In the genomic region with DNA sequence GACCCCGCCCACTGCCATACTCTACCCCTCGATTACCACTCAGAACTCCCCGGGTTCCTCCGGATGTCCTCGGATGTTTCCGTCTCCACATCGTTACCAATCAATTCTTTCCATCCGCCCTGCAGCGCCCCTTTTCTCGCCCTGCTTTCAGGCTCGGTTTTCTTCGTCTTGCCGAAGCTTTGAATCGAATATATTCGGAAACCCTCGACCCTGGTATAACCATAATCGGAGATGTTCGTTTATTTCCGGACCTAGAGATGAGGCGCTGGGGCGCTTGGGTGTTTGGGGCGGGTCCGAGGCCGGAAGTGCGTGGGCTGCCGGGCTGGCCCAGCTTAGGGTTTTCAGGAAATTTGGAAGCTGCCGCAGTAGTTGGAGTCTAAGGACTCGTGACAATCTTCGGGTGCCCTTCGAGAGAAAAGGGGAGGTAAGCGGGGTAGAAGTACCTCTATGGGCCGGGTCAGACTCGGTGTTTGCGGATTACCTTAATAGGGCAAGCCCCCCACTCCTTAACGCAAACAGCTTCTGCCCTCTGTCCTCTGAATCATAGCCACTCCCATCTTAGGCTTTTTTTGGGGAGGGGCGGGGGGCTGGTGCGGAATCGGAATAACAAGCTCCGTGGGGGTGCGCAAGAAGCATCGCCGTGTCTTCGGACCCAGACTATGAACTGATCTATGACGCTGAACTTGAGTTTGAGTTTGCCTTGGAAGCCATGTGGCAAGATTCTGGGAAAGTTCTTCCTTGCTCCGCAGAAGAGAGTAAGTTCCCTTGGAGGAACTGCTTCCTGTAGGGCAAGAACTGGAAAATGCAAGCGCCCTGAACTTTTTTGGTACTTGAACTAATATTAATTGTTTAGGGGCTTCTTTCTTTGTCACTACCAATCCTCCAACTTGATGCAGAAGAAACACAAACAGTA, we compare ENCODE assay signal across 8 cellular contexts. TPM values are rescaled to one million over a fixed set of nuclear protein-coding genes. Genes with fewer than 3 reads are reported as not detected.
A peak's percentile ranks its signal among the peaks of the same experiment; 100 is the strongest.
DNase-seq lines count a peak whose midpoint lies in the region; TF ChIP-seq lines count a peak whose summit lies in the region.

A gene with protein sequence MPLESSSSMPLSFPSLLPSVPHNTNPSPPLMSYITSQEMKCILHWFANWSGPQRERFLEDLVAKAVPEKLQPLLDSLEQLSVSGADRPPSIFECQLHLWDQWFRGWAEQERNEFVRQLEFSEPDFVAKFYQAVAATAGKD (plus strand): TSS at position 310 of the 913 bp plus-strand sequence. CDS start 2,154 bp downstream, outside the sequence.

- intact Hi-C loops in activated naive CD4-positive, alpha-beta T cell treated with anti-CD3 and anti-CD28 coated beads for 36 hours (cut with micrococcal nuclease): loop anchor here (1.0 to 2.0 kb wide), 12 partner anchors 24 to 455 kb away; partner anchors contain the start of genes HAUS4, HOMEZ, NGDN and PABPN1

- peak within 1 kb of the TSS; percentile 86 for H2AFZ ChIP-seq in parathyroid adenoma

- no peaks in the 10 kb centered on the region for H3K9me3 Mint-ChIP-seq in activated naive CD4-positive, alpha-beta T cell treated with anti-CD3 and anti-CD28 coated beads for 36 hours
- H3K9me3 Mint-ChIP-seq in glutamatergic neuron (ENCODE audit: unreplicated experiment): no peaks in the 10 kb centered on the region

- TF ChIP-seq CTCF in glutamatergic neuron (IDR thresholded peaks at IDR 0.05; ENCODE audit: partially characterized antibody, unreplicated experiment) (no peak), parathyroid adenoma (IDR thresholded peaks at IDR 0.05) (no peak)

- H3K4me3 ChIP-seq in H7 (ENCODE audit: insufficient read depth, low read depth, low read length): peak within 1 kb of the TSS; percentile 92
- H3K4me3 ChIP-seq in MG63: peak within 1 kb of the TSS; percentile 97
- H3K4me3 ChIP-seq in parathyroid adenoma (ENCODE audit: low read depth, low read length): peak within 1 kb of the TSS; percentile 98

- peak; percentile 97 for DNase-seq in GM04503 (ENCODE audit: low read depth)
- peak; percentile 97 for DNase-seq in H7
- peak; percentile 93 for DNase-seq in MG63
- peak; percentile 100 for DNase-seq in activated naive CD4-positive, alpha-beta T cell treated with anti-CD3 and anti-CD28 coated beads for 36 hours
- DNase-seq in glutamatergic neuron: peak; percentile 100
- DNase-seq in NCI-H2196 treated with DMSO at 0.1 percent for 48 hours (lab: John Stamatoyannopoulos, UW; ENCODE audit: unreplicated experiment): no peak
- no peak for DNase-seq in DMS53 (lab: John Stamatoyannopoulos, UW)

- peaks cover 33% of the 10 kb centered on the region for H3K36me3 Mint-ChIP-seq in activated naive CD4-positive, alpha-beta T cell treated with anti-CD3 and anti-CD28 coated beads for 36 hours (ENCODE audit: low read depth)
- H3K36me3 Mint-ChIP-seq in glutamatergic neuron (ENCODE audit: unreplicated experiment): no peaks in the 10 kb centered on the region

- H3K4me2 ChIP-seq in parathyroid adenoma (ENCODE audit: low read length): peak within 1 kb of the TSS; percentile 95

- H3K27me3 Mint-ChIP-seq in activated naive CD4-positive, alpha-beta T cell treated with anti-CD3 and anti-CD28 coated beads for 36 hours (ENCODE audit: low read depth): no peaks in the 10 kb centered on the region
- H3K27me3 Mint-ChIP-seq in glutamatergic neuron (ENCODE audit: unreplicated experiment): peaks cover 4% of the 10 kb centered on the region

- peaks cover 38% of the 10 kb centered on the region for H3K4me1 Mint-ChIP-seq in activated naive CD4-positive, alpha-beta T cell treated with anti-CD3 and anti-CD28 coated beads for 36 hours (ENCODE audit: low read depth)
- H3K4me1 Mint-ChIP-seq in glutamatergic neuron (ENCODE audit: low read depth, unreplicated experiment): peaks cover 4% of the 10 kb centered on the region

- peaks cover 33% of the 10 kb centered on the region for H3K79me2 ChIP-seq in parathyroid adenoma

- H3K36me3 ChIP-seq in H7 (replicated peaks; ENCODE audit: control insufficient read depth, insufficient read depth, low read length): peaks cover 26% of the 10 kb centered on the region
- peaks cover 29% of the 10 kb centered on the region for H3K36me3 ChIP-seq in MG63
- no peaks in the 10 kb centered on the region for H3K36me3 ChIP-seq in parathyroid adenoma (ENCODE audit: control insufficient read depth, insufficient read depth, low read length)

- no peak within 1 kb of the TSS for H3K27ac Mint-ChIP-seq in activated naive CD4-positive, alpha-beta T cell treated with anti-CD3 and anti-CD28 coated beads for 36 hours
- H3K27ac Mint-ChIP-seq in glutamatergic neuron (ENCODE audit: unreplicated experiment): no peak within 1 kb of the TSS

- no peak within 1 kb of the TSS for H3K4me3 Mint-ChIP-seq in activated naive CD4-positive, alpha-beta T cell treated with anti-CD3 and anti-CD28 coated beads for 36 hours
- H3K4me3 Mint-ChIP-seq in glutamatergic neuron (ENCODE audit: unreplicated experiment): no peak within 1 kb of the TSS

- H3K27ac ChIP-seq in parathyroid adenoma: peak within 1 kb of the TSS; percentile 84

- peak within 1 kb of the TSS; percentile 95 for H3K9ac ChIP-seq in parathyroid adenoma

- H3K9me3 ChIP-seq in MG63 (no peaks in the 10 kb centered on the region), parathyroid adenoma (ENCODE audit: control insufficient read depth, low read length) (no peaks in the 10 kb centered on the region)

- peaks cover 4% of the 10 kb centered on the region for H3K4me1 ChIP-seq in parathyroid adenoma

- CTCF ChIA-PET in activated naive CD4-positive, alpha-beta T cell treated with anti-CD3 and anti-CD28 coated beads for 36 hours (lab: Charles Lee): interaction anchor here (0.7 to 5.3 kb wide), 18 partner anchors 10 to 210 kb away, joined by 3 to 45 read pairs (median 4); partner anchors contain the start of genes AJUBA, CDH24 and CEBPE

- H3K27me3 ChIP-seq in H7 (ENCODE audit: control insufficient read depth, insufficient read depth, low read length): no peaks in the 10 kb centered on the region
- no peaks in the 10 kb centered on the region for H3K27me3 ChIP-seq in MG63
- no peaks in the 10 kb centered on the region for H3K27me3 ChIP-seq in parathyroid adenoma (ENCODE audit: control insufficient read depth, insufficient read depth, low read length)

RNA-seq across cellular contexts. Expression of the gene that starts here (rescaled TPM):
- 73.7 and 97.8 TPM in 2 replicates for total RNA-seq in H7 (2014; rRNA removed; shearing (Covaris generic))
- total RNA-seq in MG63 (2014; rRNA removed; shearing (Covaris generic); ENCODE audit: low replicate concordance): 9.6 and 22.8 TPM in 2 replicates
- 10 to 100 TPM; 39.8 to 44.2 TPM for total RNA-seq in activated naive CD4-positive, alpha-beta T cell treated with anti-CD3 and anti-CD28 coated beads for 36 hours
- 40.3 TPM for total RNA-seq in glutamatergic neuron (ENCODE audit: unreplicated experiment)

Comparison
In these comparisons a context has a peak if more than half of its experiments do, and no peak if none do; other contexts are left out.
1. DNase-seq: peak in GM04503 (single experiment), H7 (single experiment), MG63 (single experiment), activated naive CD4-positive, alpha-beta T cell treated with anti-CD3 and anti-CD28 coated beads for 36 hours (single experiment) and glutamatergic neuron (single experiment); none in NCI-H2196 treated with DMSO at 0.1 percent for 48 hours (single experiment) and DMS53 (single experiment).
2. Peak in every context shown above with its lines, with median percentiles within 50 percentile points of each other: H3K4me3 ChIP-seq.